ENCODE assay signal across 27 cellular contexts in the genomic region with DNA sequence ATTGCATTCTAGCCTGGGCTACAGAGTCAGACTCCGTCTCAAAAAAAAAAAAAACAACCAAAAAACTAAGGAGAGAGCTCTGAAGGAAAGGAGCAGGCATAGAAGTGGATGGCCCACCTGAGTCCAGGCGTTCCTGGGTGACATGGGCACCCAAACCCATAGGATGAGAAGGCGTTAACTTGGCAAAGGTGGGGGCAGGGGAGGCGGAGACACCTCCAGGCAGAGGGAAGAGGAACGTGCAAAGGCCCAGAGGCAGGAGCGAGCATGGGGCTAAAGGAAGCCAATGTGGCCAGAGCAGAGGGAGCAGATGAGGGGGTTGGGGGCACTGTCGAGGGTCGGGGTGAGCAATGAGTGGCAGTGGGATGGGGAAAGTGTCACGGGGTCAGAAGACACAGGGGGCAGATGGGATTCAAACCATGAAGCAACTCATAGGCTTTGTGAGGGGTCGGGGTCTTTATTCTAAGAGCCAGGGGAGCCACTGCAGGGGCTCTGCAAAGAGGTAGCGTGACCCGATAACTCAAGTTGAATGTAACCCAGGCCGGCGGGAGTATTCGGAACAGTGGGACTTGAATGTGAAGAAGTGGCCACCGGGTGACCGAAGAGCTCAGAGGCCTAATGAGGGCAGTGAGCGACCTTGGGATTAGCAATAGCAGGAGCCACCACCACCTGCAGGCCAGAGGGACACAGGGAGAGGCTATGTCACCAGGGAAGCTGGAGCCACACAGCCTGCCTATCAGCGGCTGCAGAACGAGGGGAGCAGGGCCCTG. TPM values are rescaled to one million over a fixed set of nuclear protein-coding genes. Genes with fewer than 3 reads are reported as not detected.
"Had no signal": no experiment of that assay in that cellular context is flagged by ENCODE, and none has a peak within 500 bp of the region (broad histone marks: within the 10 kb centered on the region; RNA-seq: fewer than 3 reads in every experiment).

No MANE protein-coding gene starts in this region.

- H3K79me2 ChIP-seq: parathyroid adenoma had no signal

- H3K9me3 ChIP-seq: esophagus muscularis mucosa, gastrocnemius medialis, left ventricle myocardium inferior, lower lobe of right lung, psoas muscle, sigmoid colon, stomach had no signal

- DNase-seq: cortex of kidney; effector memory CD4-positive, alpha-beta T cell; gastrocnemius medialis; islet precursor cell; left cardiac atrium; left ventricle myocardium inferior; lower lobe of right lung; natural killer cell; occipital lobe; psoas muscle; retina; sigmoid colon; stimulated activated CD4-positive, alpha-beta T cell treated with anti-CD3 and anti-CD28 coated beads, Interleukin-2, amount 100 ng/mL, for 24 hours; stimulated activated CD4-positive, alpha-beta T cell treated with anti-CD3 and anti-CD28 coated beads, Interleukin-4, amount 100 ng/mL, for 4 hours; stimulated activated naive CD4-positive, alpha-beta T cell; stomach; trophoblast cell had no signal

- H2AFZ ChIP-seq: parathyroid adenoma had no signal

- H3K27ac ChIP-seq: epithelial cell of prostate, esophagus muscularis mucosa, gastrocnemius medialis, left ventricle myocardium inferior, lower lobe of right lung, parathyroid adenoma, psoas muscle, sigmoid colon, skin epidermis, stomach had no signal

- ATAC-seq: gastrocnemius medialis, left cardiac atrium, lower lobe of right lung, natural killer cell, psoas muscle had no signal

- H3K4me1 Mint-ChIP-seq: memory B cell, mesothelial cell of epicardium had no signal

- H3K36me3 Mint-ChIP-seq: mesothelial cell of epicardium, natural killer cell had no signal

- H3K4me3 ChIP-seq: esophagus muscularis mucosa, gastrocnemius medialis, left ventricle myocardium inferior, lower lobe of right lung, psoas muscle, sigmoid colon, skin epidermis, stomach had no signal

- H3K4me3 Mint-ChIP-seq: memory B cell, mesothelial cell of epicardium, natural killer cell, neural crest cell had no signal

- H3K9ac ChIP-seq: parathyroid adenoma had no signal

- H3K27me3 ChIP-seq: esophagus muscularis mucosa, gastrocnemius medialis, sigmoid colon, stomach had no signal

- H3K27ac Mint-ChIP-seq: memory B cell, mesothelial cell of epicardium, natural killer cell had no signal

- H3K4me1 ChIP-seq: esophagus muscularis mucosa, gastrocnemius medialis, lower lobe of right lung, parathyroid adenoma, psoas muscle, sigmoid colon had no signal

RNA-seq across cellular contexts. Expression of gene DNAI2, which starts 48.9 kb away (rescaled TPM):
- total RNA-seq: esophagus muscularis mucosa, fibroblast of villous mesenchyme, gastrocnemius medialis, left cardiac atrium, left ventricle myocardium inferior, mesothelial cell of epicardium, myocyte, neural crest cell, occipital lobe, psoas muscle, sigmoid colon, stomach, urinary bladder had no signal
- polyA plus RNA-seq: psoas muscle, stomach had no signal
